In genomic region chr2:151030663-151031230, GRCh38 we compare ENCODE assay signal across 1 cellular context.
TF ChIP-seq lines count a peak whose summit lies in the region.

No MANE protein-coding gene starts in this region.

TF ChIP-seq in WTC11, 78 proteins besides CTCF, POLR2A, EP300 and RAD21 (continued from another document):
- TF ChIP-seq ZBTB43 (CRISPR knock-in tag; IDR thresholded peaks at IDR 0.05), result no peak
- no peak for TF ChIP-seq MLX (CRISPR knock-in tag; IDR thresholded peaks at IDR 0.05)
- no peak for TF ChIP-seq NR3C1 (CRISPR knock-in tag; conservative IDR thresholded peaks at IDR 0.05; ENCODE audit: low read depth)
- no peak for TF ChIP-seq ZNF138 (CRISPR knock-in tag; conservative IDR thresholded peaks at IDR 0.05)
- no peak for TF ChIP-seq ZNF317 (CRISPR knock-in tag; IDR thresholded peaks at IDR 0.05; ENCODE audit: borderline replicate concordance, low read depth)
- no peak for TF ChIP-seq ATF2 (CRISPR knock-in tag; IDR thresholded peaks at IDR 0.05; ENCODE audit: borderline replicate concordance, low read depth)
- TF ChIP-seq SP1 (CRISPR knock-in tag; conservative IDR thresholded peaks at IDR 0.05), result no peak
- no peak for TF ChIP-seq EMX1 (CRISPR knock-in tag; IDR thresholded peaks at IDR 0.05)
- TF ChIP-seq NFYB (CRISPR knock-in tag; conservative IDR thresholded peaks at IDR 0.05; ENCODE audit: low read depth), result no peak
- no peak for TF ChIP-seq AFF4 (CRISPR knock-in tag; IDR thresholded peaks at IDR 0.05; ENCODE audit: borderline replicate concordance)
- no peak for TF ChIP-seq PREB (CRISPR knock-in tag; IDR thresholded peaks at IDR 0.05; ENCODE audit: borderline replicate concordance)
- TF ChIP-seq ZNF532 (CRISPR knock-in tag; IDR thresholded peaks at IDR 0.05; ENCODE audit: borderline replicate concordance), result no peak
